13 cellular contexts compared by ENCODE assay signal in genomic region chr14:53190938-53191337, GRCh38. TPM values are rescaled to one million over a fixed set of nuclear protein-coding genes. Genes with fewer than 3 reads are reported as not detected.
A peak's percentile ranks its signal among the peaks of the same experiment; 100 is the strongest.
DNase-seq lines count a peak whose midpoint lies in the region; ATAC-seq, FAIRE-seq and TF ChIP-seq lines count a peak whose summit lies in the region.
"Had no signal": no experiment of that assay in that cellular context is flagged by ENCODE, and none has a peak within 500 bp of the region (broad histone marks: within the 10 kb centered on the region; RNA-seq: fewer than 3 reads in every experiment).

No MANE protein-coding gene starts in this region.

- no peak for TF ChIP-seq POLR2A in K562 (conservative IDR thresholded peaks at IDR 0.05)
- no peak for TF ChIP-seq POLR2A in GM18505 (IDR thresholded peaks at IDR 0.05; ENCODE audit: borderline replicate concordance, extremely low read depth, insufficient read depth, insufficient read length)

- H3K27me3 ChIP-seq in K562 (ENCODE audit: control insufficient read depth in 2 of 2, insufficient read depth in 2 of 2, low read length in 2 of 2), result no peaks in the 10 kb centered on the region
- H3K27me3 ChIP-seq in left lung, result no peaks in the 10 kb centered on the region
- H3K27me3 ChIP-seq: dorsolateral prefrontal cortex, pancreas had no signal

- DNase-seq in K562 (ENCODE audit: extremely low read depth in 1 of 4, low spot score in 3 of 4), result no peak
- DNase-seq in stimulated activated CD4-positive, alpha-beta T cell treated with anti-CD3 and anti-CD28 coated beads, TNF-alpha, amount 100 ng/mL, for 24 hours (ENCODE audit: low read depth in 3 of 3), result peak; percentile 43 to 73 (median 53)
- DNase-seq in putamen (ENCODE audit: low spot score), result no peak
- DNase-seq in left lung, result no peak
- DNase-seq: EL, H7, islet precursor cell, pancreas had no signal

- no peaks in the 10 kb centered on the region for H3K9me1 ChIP-seq in K562 (ENCODE audit: control insufficient read depth, insufficient read depth, low read length)

- no peaks in the 10 kb centered on the region for H3K79me2 ChIP-seq in K562 (ENCODE audit: control insufficient read depth, insufficient read depth, low read length)

- no peak overlapping the region for H3K9ac ChIP-seq in K562 (ENCODE audit: insufficient read depth in 1 of 2, low read depth in 2 of 2, low read length in 2 of 2)

- H3K4me1 ChIP-seq in K562 (replicated peaks in 1 of 2; ENCODE audit: control insufficient read depth in 2 of 2, insufficient read depth in 2 of 2, low read length in 2 of 2) (no peaks in the 10 kb centered on the region; a peak in 2 of 5 replicates), left lung (no peaks in the 10 kb centered on the region)
- H3K4me1 ChIP-seq: pancreas had no signal

- intact Hi-C loops in K562 (cut with micrococcal nuclease), result no loop called here
- intact Hi-C loops in left lung (cut with DNase I), result no loop called here

- H3K4me3 ChIP-seq in K562 (no peak overlapping the region), left lung (no peak overlapping the region)
- H3K4me3 ChIP-seq: dorsolateral prefrontal cortex, pancreas had no signal

- in situ Hi-C loops in K562 (cut with MboI), result no loop called here

- no peaks in the 10 kb centered on the region for H3K36me3 ChIP-seq in K562 (ENCODE audit: control insufficient read depth, insufficient read depth, low read length)
- no peaks in the 10 kb centered on the region for H3K36me3 ChIP-seq in left lung
- H3K36me3 ChIP-seq: pancreas had no signal

- H3K27ac ChIP-seq in K562 (ENCODE audit: extremely low read depth, low read depth, low read length), result no peak overlapping the region
- H3K27ac ChIP-seq in left lung, result no peak overlapping the region
- H3K27ac ChIP-seq: dorsolateral prefrontal cortex, pancreas had no signal

- CTCF ChIA-PET in K562 (lab: Yijun Ruan, JAX; ENCODE audit: low intra/inter-chr PET ratio), result no interaction called here

- H3K4me2 ChIP-seq in K562 (ENCODE audit: insufficient read depth, low read length), result no peak overlapping the region

- no peak for TF ChIP-seq RAD21 in K562 (CRISPR knock-in tag; conservative IDR thresholded peaks at IDR 0.05 in 1 of 2, IDR thresholded peaks at IDR 0.05 in 1 of 2)

- WGBS in K562 (ENCODE audit: insufficient coverage, low coverage, missing lambda C conversion rate), result 7% methylated on average over 2 of the region's 2 CpGs

- H3K9me3 ChIP-seq in K562 (replicated peaks; ENCODE audit: control insufficient read depth, insufficient read depth, low read depth, low read length), result no peaks in the 10 kb centered on the region
- H3K9me3 ChIP-seq in left lung, result no peaks in the 10 kb centered on the region
- H3K9me3 ChIP-seq: pancreas had no signal

- no TSS peak for BruUV-seq in K562 (replicated peaks; lab: Mats Ljungman, UMichigan)

- TF ChIP-seq CTCF in K562 (IDR thresholded peaks at IDR 0.05 in 2 of 3, conservative IDR thresholded peaks at IDR 0.05 in 1 of 3; ENCODE audit: insufficient read depth in 2 of 3, low read depth in 1 of 3, low read length in 3 of 3), result no peak
- no peak for TF ChIP-seq CTCF in left lung (IDR thresholded peaks at IDR 0.05)

- no peak for FAIRE-seq in K562 (lab: Jason Lieb, UNC)
- FAIRE-seq: pancreas, TTC549 had no signal

- no peak for TF ChIP-seq EP300 in K562 (IDR thresholded peaks at IDR 0.05; ENCODE audit: low read length)

- no peaks in the 10 kb centered on the region for H4K20me1 ChIP-seq in K562 (replicated peaks; ENCODE audit: control insufficient read depth, insufficient read depth, low read length)

- ATAC-seq in GM21390 (IDR thresholded peaks at IDR 0.05; ENCODE audit: unreplicated experiment) (peak; percentile 61), HG03565 (IDR thresholded peaks at IDR 0.05; ENCODE audit: unreplicated experiment) (peak; percentile 56), K562 (no peak), left lung (no peak), GM18505 (IDR thresholded peaks at IDR 0.05; ENCODE audit: unreplicated experiment) (no peak)
- ATAC-seq: pancreas had no signal

- no peak overlapping the region for H2AFZ ChIP-seq in K562 (ENCODE audit: low read depth, low read length)

- POLR2A ChIA-PET in K562 (lab: Yijun Ruan, JAX), result no interaction called here

TF ChIP-seq in K562, 482 proteins besides CTCF, POLR2A, EP300 and RAD21:
- TF ChIP-seq EGR1 (conservative IDR thresholded peaks at IDR 0.05), result peak; percentile 49
- no peak for TF ChIP-seq ZNF217 (CRISPR knock-in tag; IDR thresholded peaks at IDR 0.05)

RNA-seq across cellular contexts. Expression of gene DDHD1, which starts 37.8 kb away (rescaled TPM):
- total RNA-seq in K562 (2011; cell fraction: chromatin; rRNA removed; ENCODE audit: low replicate concordance), result 19.1 and 97.1 TPM in 2 replicates
- 9.5 and 14.3 TPM in 2 replicates for total RNA-seq in K562 (2011; cell fraction: nucleolus; rRNA removed)
- total RNA-seq in K562 (2011; cell fraction: nucleoplasm; rRNA removed), result 35.8 and 66.0 TPM in 2 replicates
- total RNA-seq in K562 (2014; rRNA removed), result 4.5 and 6.5 TPM in 2 replicates
- total RNA-seq in K562 (2014; rRNA removed; fragmentation: Illumina TruSeq; extraction: Trizol), result 12.2 and 12.3 TPM in 2 replicates
- 9.1 and 10.6 TPM in 2 replicates for total RNA-seq in K562 (2015; rRNA removed; fragmentation: Illumina TruSeq; extraction: Trizol)
- 7.4 and 9.8 TPM in 2 replicates for total RNA-seq in K562 (2021)
- 6.8 and 7.0 TPM in 2 replicates for polyA plus RNA-seq in K562 (2011; rRNA removed)
- polyA plus RNA-seq in K562 (2011; cell fraction: cytosol; rRNA removed), result 1.4 and 2.5 TPM in 2 replicates
- 8.2 and 12.3 TPM in 2 replicates for polyA plus RNA-seq in K562 (2011; cell fraction: nucleus; rRNA removed)
- polyA plus RNA-seq in K562 (2012), result 3.3 TPM in 2 replicates
- 4.0 and 5.0 TPM in 2 replicates for polyA plus RNA-seq in K562 (2014; fragmentation: Illumina TruSeq; extraction: Trizol)
- polyA plus RNA-seq in K562 (2014; fragmentation: Nextera tagmentation; extraction: Ambion mirVana), result 1 to 10 TPM; 1.2 to 2.0 TPM
- 3.7 TPM in 2 replicates for polyA plus RNA-seq in K562 (2014; rRNA removed)
- 22.6 and 23.1 TPM in 2 replicates for polyA minus RNA-seq in K562 (2011; rRNA and poly(A)+ RNA removed)
- polyA minus RNA-seq in K562 (2011; cell fraction: cytosol; rRNA and poly(A)+ RNA removed), result 2.8 and 2.9 TPM in 2 replicates
- 23.0 and 39.1 TPM in 2 replicates for polyA minus RNA-seq in K562 (2011; cell fraction: nucleus; rRNA and poly(A)+ RNA removed)
- total RNA-seq in left lung, result 10 to 100 TPM; 13.2 to 16.7 TPM

Comparison
In these comparisons a context has a peak if more than half of its experiments do, and no peak if none do; other contexts are left out.
1. ATAC-seq: peak in GM21390 (single experiment) and HG03565 (single experiment); none in K562 (single experiment), left lung (single experiment) and GM18505 (single experiment).
2. DNase-seq: peak in stimulated activated CD4-positive, alpha-beta T cell treated with anti-CD3 and anti-CD28 coated beads, TNF-alpha, amount 100 ng/mL, for 24 hours (3 of 3); none in K562 (0 of 4), putamen (single experiment) and left lung (0 of 2).